In the genomic region with DNA sequence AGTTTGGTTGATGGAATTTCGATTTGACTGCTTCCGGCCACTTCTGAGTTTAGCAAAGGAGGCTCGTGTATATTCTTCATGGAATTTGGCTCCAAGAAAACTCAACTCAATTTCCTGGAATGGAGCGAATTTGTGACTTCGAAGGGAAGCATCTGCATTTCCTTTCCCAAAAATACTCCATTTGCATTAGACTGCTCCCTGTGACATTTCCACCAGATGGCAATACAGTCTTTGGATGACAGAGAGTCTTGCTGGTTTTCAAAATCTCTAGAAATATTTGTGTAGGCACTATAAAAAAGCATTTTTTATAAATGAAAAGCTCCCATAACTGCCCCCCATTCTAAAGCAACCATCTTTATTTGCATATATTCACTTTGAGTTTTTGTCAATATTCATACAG, we compare ENCODE assay signal across 1 cellular context.
TF ChIP-seq lines count a peak whose summit lies in the region.

No MANE protein-coding gene starts in this region.

TF ChIP-seq in endothelial cell of umbilical vein, 7 proteins besides CTCF, POLR2A, EP300 and RAD21:
- no peak for TF ChIP-seq EZH2 (IDR thresholded peaks at IDR 0.05; ENCODE audit: borderline replicate concordance, low read depth, low read length, severe bottlenecking)
- TF ChIP-seq MYC (IDR thresholded peaks at IDR 0.05; ENCODE audit: low read depth, low read length), result no peak
- TF ChIP-seq, protein P1, sequence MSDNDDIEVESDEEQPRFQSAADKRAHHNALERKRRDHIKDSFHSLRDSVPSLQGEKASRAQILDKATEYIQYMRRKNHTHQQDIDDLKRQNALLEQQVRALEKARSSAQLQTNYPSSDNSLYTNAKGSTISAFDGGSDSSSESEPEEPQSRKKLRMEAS (IDR thresholded peaks at IDR 0.05; ENCODE audit: insufficient read depth, insufficient read length), result no peak
- TF ChIP-seq GATA2 (IDR thresholded peaks at IDR 0.05; ENCODE audit: insufficient read depth, insufficient read length, low read depth, low read length), result no peak
- TF ChIP-seq JUN (IDR thresholded peaks at IDR 0.05; ENCODE audit: borderline replicate concordance, insufficient read depth, insufficient read length, low read depth), result no peak
- TF ChIP-seq POLR2AphosphoS5 (IDR thresholded peaks at IDR 0.05; ENCODE audit: insufficient read depth, low read depth, low read length), result no peak
- TF ChIP-seq FOS (IDR thresholded peaks at IDR 0.05; ENCODE audit: borderline replicate concordance, insufficient read depth, low read length), result no peak
TF ChIP-seq in endothelial cell of umbilical vein: peak in this region for 0.
